In genomic region chr1:146443088-146443870, GRCh38 we compare ENCODE assay signal across 7 cellular contexts.
DNase-seq lines count a peak whose midpoint lies in the region; ATAC-seq and TF ChIP-seq lines count a peak whose summit lies in the region.
"Not testable (repeated sequence)": the region's sequence is repeated elsewhere in the genome, so short reads cannot be mapped to it uniquely, and the experiment has no call there.

No MANE protein-coding gene starts in this region.

- not testable (repeated sequence) for H3K4me3 Mint-ChIP-seq in CD8-positive, alpha-beta T cell
- peak overlapping the region; percentile 48 for H3K4me3 Mint-ChIP-seq in MCF 10A (ENCODE audit: unreplicated experiment)
- peak overlapping the region in 5 of 10 donors; percentile 35 to 70 (median 48) for H3K4me3 Mint-ChIP-seq in naive thymus-derived CD4-positive, alpha-beta T cell

- peak in 5 of 7 experiments; percentile 6 to 61 (median 22) for DNase-seq in CD8-positive, alpha-beta T cell
- DNase-seq in PC-9; MCF 10A (ENCODE audit: unreplicated experiment): not testable (repeated sequence)
- peak; percentile 8 for DNase-seq in activated CD4-positive, alpha-beta T cell treated with anti-CD3 and anti-CD28 coated beads, Interleukin-2, amount 50 U/mL, for 1 hour
- peak; percentile 8 for DNase-seq in activated effector memory CD4-positive, alpha-beta T cell treated with Interleukin-2 at 50 U/mL for 16 hours
- DNase-seq in right cardiac atrium, result peak in 2 of 3 donors; percentile 15 to 16
- peak in 7 of 9 donors; percentile 8 to 37 (median 29) for DNase-seq in naive thymus-derived CD4-positive, alpha-beta T cell

- POLR2A ChIA-PET in CD8-positive, alpha-beta T cell (lab: Charles Lee); PC-9 (lab: Charles Lee; ENCODE audit: unreplicated experiment); MCF 10A (lab: Yijun Ruan, JAX); naive thymus-derived CD4-positive, alpha-beta T cell (lab: Charles Lee): not testable (repeated sequence)

- H3K27me3 ChIP-seq in CD8-positive, alpha-beta T cell (ENCODE audit: insufficient read depth, low read length); PC-9 (ENCODE audit: insufficient read depth, low read depth); right cardiac atrium (ENCODE audit: control insufficient read depth, insufficient read depth); naive thymus-derived CD4-positive, alpha-beta T cell (ENCODE audit: control insufficient read depth in 2 of 2, insufficient read depth in 2 of 2, low read length in 2 of 2): not testable (repeated sequence)

- not testable (repeated sequence) for H3K27me3 Mint-ChIP-seq in CD8-positive, alpha-beta T cell (ENCODE audit: low read depth); MCF 10A (ENCODE audit: insufficient read depth, unreplicated experiment); naive thymus-derived CD4-positive, alpha-beta T cell

- H3K36me3 Mint-ChIP-seq in CD8-positive, alpha-beta T cell; MCF 10A (ENCODE audit: insufficient read depth, unreplicated experiment); naive thymus-derived CD4-positive, alpha-beta T cell: not testable (repeated sequence)

- H3F3A ChIP-seq in PC-9 (ENCODE audit: insufficient read depth, low read depth), result not testable (repeated sequence)

- TF ChIP-seq CTCF in CD8-positive, alpha-beta T cell (IDR thresholded peaks at IDR 0.05); MCF 10A (IDR thresholded peaks at IDR 0.05; ENCODE audit: unreplicated experiment): not testable (repeated sequence)
- TF ChIP-seq CTCF in PC-9 (conservative IDR thresholded peaks at IDR 0.05), result 0 out of 2 replicates have a peak, but pooled peaks have one; percentile 0

- peak; percentile 57 for ATAC-seq in CD8-positive, alpha-beta T cell
- not testable (repeated sequence) for ATAC-seq in right cardiac atrium
- ATAC-seq in naive thymus-derived CD4-positive, alpha-beta T cell, result peak; percentile 46

- not testable (repeated sequence) for H4K20me1 ChIP-seq in PC-9 (ENCODE audit: insufficient read depth)

- WGBS in right cardiac atrium, result 47% methylated on average over 15 of the region's 29 CpGs

- BruUV-seq in PC-9 (replicated peaks; lab: Mats Ljungman, UMichigan), result TSS peak; percentile 79
- not testable (repeated sequence) for BruUV-seq in MCF 10A (replicated peaks; lab: Mats Ljungman, UMichigan)

- intact Hi-C loops in CD8-positive, alpha-beta T cell (cut with DNase I, micrococcal nuclease); PC-9 (cut with micrococcal nuclease; ENCODE audit: unreplicated experiment); MCF 10A (cut with micrococcal nuclease); right cardiac atrium (cut with DNase I); naive thymus-derived CD4-positive, alpha-beta T cell (cut with micrococcal nuclease): not testable (repeated sequence)

- H3K4me1 Mint-ChIP-seq in CD8-positive, alpha-beta T cell (ENCODE audit: low read depth); MCF 10A (ENCODE audit: insufficient read depth, unreplicated experiment); naive thymus-derived CD4-positive, alpha-beta T cell: not testable (repeated sequence)

- not testable (repeated sequence) for H3K27ac ChIP-seq in CD8-positive, alpha-beta T cell (ENCODE audit: low read depth, low read length); PC-9; right cardiac atrium (ENCODE audit: low read length); naive thymus-derived CD4-positive, alpha-beta T cell (ENCODE audit: low read depth, low read length)

- H3K36me3 ChIP-seq in CD8-positive, alpha-beta T cell (ENCODE audit: insufficient read depth, low read length); PC-9 (ENCODE audit: low read depth); naive thymus-derived CD4-positive, alpha-beta T cell (ENCODE audit: control insufficient read depth in 2 of 3, insufficient read depth in 3 of 3, low read length in 3 of 3): not testable (repeated sequence)

- H3K9me2 ChIP-seq in PC-9 (ENCODE audit: insufficient read depth), result not testable (repeated sequence)

- H3K9me3 Mint-ChIP-seq in CD8-positive, alpha-beta T cell; MCF 10A (ENCODE audit: unreplicated experiment); naive thymus-derived CD4-positive, alpha-beta T cell: not testable (repeated sequence)

- not testable (repeated sequence) for H3K4me3 ChIP-seq in CD8-positive, alpha-beta T cell (ENCODE audit: low read depth, low read length); PC-9; right cardiac atrium (ENCODE audit: low read length); naive thymus-derived CD4-positive, alpha-beta T cell (ENCODE audit: low read length)

- not testable (repeated sequence) for H3K4me2 ChIP-seq in PC-9

- H2AFZ ChIP-seq in PC-9, result not testable (repeated sequence)

- not testable (repeated sequence) for H3K4me1 ChIP-seq in CD8-positive, alpha-beta T cell (ENCODE audit: insufficient read depth, low read length); PC-9 (replicated peaks; ENCODE audit: insufficient read depth); right cardiac atrium (ENCODE audit: control insufficient read depth, insufficient read depth, low read length); naive thymus-derived CD4-positive, alpha-beta T cell (ENCODE audit: control insufficient read depth in 2 of 2, insufficient read depth in 2 of 2, low read length in 2 of 2)

- not testable (repeated sequence) for H3K9me3 ChIP-seq in CD8-positive, alpha-beta T cell (ENCODE audit: low read length); PC-9 (ENCODE audit: insufficient read depth, low read depth); right cardiac atrium (ENCODE audit: control insufficient read depth, low read length); naive thymus-derived CD4-positive, alpha-beta T cell (ENCODE audit: control insufficient read depth in 2 of 3, low read length in 3 of 3)

- CTCF ChIA-PET in CD8-positive, alpha-beta T cell (lab: Charles Lee); PC-9 (lab: Charles Lee); MCF 10A (lab: Yijun Ruan, JAX); naive thymus-derived CD4-positive, alpha-beta T cell (lab: Charles Lee): not testable (repeated sequence)

- H3K27ac Mint-ChIP-seq in CD8-positive, alpha-beta T cell, result peak overlapping the region; percentile 73
- not testable (repeated sequence) for H3K27ac Mint-ChIP-seq in MCF 10A (ENCODE audit: low read depth, unreplicated experiment)
- H3K27ac Mint-ChIP-seq in naive thymus-derived CD4-positive, alpha-beta T cell, result peak overlapping the region in 6 of 9 donors; percentile 54 to 87 (median 72)

- H3K79me2 ChIP-seq in PC-9 (ENCODE audit: low read depth), result not testable (repeated sequence)
